ENCODE assay signal across 8 cellular contexts in the genomic region with DNA sequence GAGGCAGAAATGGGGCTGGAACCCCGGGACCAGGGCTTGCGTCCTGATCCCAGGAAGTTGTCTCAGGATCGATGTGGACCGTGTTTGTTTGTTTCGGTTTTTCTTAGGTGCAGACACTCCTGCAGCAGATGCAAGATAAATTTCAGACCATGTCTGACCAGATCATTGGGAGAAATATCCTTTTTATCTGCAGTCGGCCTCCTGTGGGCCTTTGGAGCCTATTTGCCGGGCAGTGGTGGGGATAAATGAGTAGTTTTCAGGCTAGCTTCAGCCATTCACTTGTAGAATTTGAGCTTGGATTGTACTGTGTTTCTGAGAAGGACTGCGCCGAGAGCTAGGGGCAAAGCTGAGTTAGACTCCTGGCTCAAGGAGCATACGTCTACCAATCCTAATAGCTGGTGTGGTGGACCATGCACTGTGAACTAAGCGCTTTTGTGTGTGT. TPM values are rescaled to one million over a fixed set of nuclear protein-coding genes. Genes with fewer than 3 reads are reported as not detected.
DNase-seq lines count a peak whose midpoint lies in the region; ATAC-seq and TF ChIP-seq lines count a peak whose summit lies in the region.

No MANE protein-coding gene starts in this region.

- no peak for TF ChIP-seq EP300 in neural cell (conservative IDR thresholded peaks at IDR 0.05; ENCODE audit: poor library complexity, severe bottlenecking)

- H2AFZ ChIP-seq in neural cell (ENCODE audit: low read depth, low read length) = peak overlapping the region; percentile 62

- peak overlapping the region; percentile 97 to 99 (median 99) for H3K4me3 Mint-ChIP-seq in CD4-positive, CD25-positive, alpha-beta regulatory T cell

- peaks cover 30% of the 10 kb centered on the region for H3K36me3 Mint-ChIP-seq in CD4-positive, CD25-positive, alpha-beta regulatory T cell

- H3K27ac ChIP-seq in CD4-positive, CD25-positive, alpha-beta regulatory T cell (ENCODE audit: insufficient read depth, low read length, poor library complexity, severe bottlenecking) = peak overlapping the region; percentile 73
- H3K27ac ChIP-seq in ectodermal cell (ENCODE audit: insufficient read depth, low read depth, low read length, poor library complexity, severe bottlenecking) (no peak overlapping the region), neural cell (ENCODE audit: low read length) (peak overlapping the region; percentile 54)

- peak overlapping the region; percentile 88 for H3K9ac ChIP-seq in neural cell (ENCODE audit: low read length)

- DNase-seq in CD4-positive, CD25-positive, alpha-beta regulatory T cell = no peak
- DNase-seq in MG63 = no peak
- DNase-seq in SKM-1 treated with dmso at 0.1 percent for 144 hours (lab: John Stamatoyannopoulos, UW; ENCODE audit: unreplicated experiment) = no peak

- H3K27me3 Mint-ChIP-seq in CD4-positive, CD25-positive, alpha-beta regulatory T cell = peaks cover 14% of the 10 kb centered on the region

- no peaks in the 10 kb centered on the region for H3F3A ChIP-seq in neural cell (ENCODE audit: insufficient read depth, low read length, poor library complexity, severe bottlenecking)

- no peaks in the 10 kb centered on the region for H3K9me3 ChIP-seq in CD4-positive, CD25-positive, alpha-beta regulatory T cell (ENCODE audit: control insufficient read depth in 2 of 2, low read length in 2 of 2)
- H3K9me3 ChIP-seq in MG63 (no peaks in the 10 kb centered on the region), ectodermal cell (ENCODE audit: control insufficient read depth, low read length) (no peaks in the 10 kb centered on the region), neural cell (ENCODE audit: low read length) (no peaks in the 10 kb centered on the region)

- H3K4me1 Mint-ChIP-seq in CD4-positive, CD25-positive, alpha-beta regulatory T cell = peaks cover 0 to 50% (median 35%) of the 10 kb centered on the region in 4 donors

- no peaks in the 10 kb centered on the region for H3K27me3 ChIP-seq in CD4-positive, CD25-positive, alpha-beta regulatory T cell (ENCODE audit: control insufficient read depth, insufficient read depth, low read length)
- H3K27me3 ChIP-seq in MG63 (no peaks in the 10 kb centered on the region), ectodermal cell (ENCODE audit: control insufficient read depth, insufficient read depth, low read length, poor library complexity, severe bottlenecking) (no peaks in the 10 kb centered on the region), neural cell (ENCODE audit: insufficient read depth, low read depth, low read length) (no peaks in the 10 kb centered on the region)

- peaks cover 30% of the 10 kb centered on the region for H3K36me3 ChIP-seq in CD4-positive, CD25-positive, alpha-beta regulatory T cell (ENCODE audit: control insufficient read depth, insufficient read depth, low read length)
- H3K36me3 ChIP-seq in MG63 (peaks cover 17% of the 10 kb centered on the region), ectodermal cell (ENCODE audit: control insufficient read depth, insufficient read depth, low read length) (peaks cover 4% of the 10 kb centered on the region), neural cell (ENCODE audit: insufficient read depth, low read length) (no peaks in the 10 kb centered on the region)

- H3K9me3 Mint-ChIP-seq in CD4-positive, CD25-positive, alpha-beta regulatory T cell = peaks cover 0 to 1% (median 0%) of the 10 kb centered on the region in 7 donors

- peaks cover 21% of the 10 kb centered on the region for H3K4me1 ChIP-seq in CD4-positive, CD25-positive, alpha-beta regulatory T cell (ENCODE audit: control insufficient read depth, insufficient read depth, low read length, poor library complexity, severe bottlenecking)
- peaks cover 8% of the 10 kb centered on the region for H3K4me1 ChIP-seq in ectodermal cell (ENCODE audit: control insufficient read depth, insufficient read depth, low read length)

- no peaks in the 10 kb centered on the region for H3K9me2 ChIP-seq in neural cell (ENCODE audit: insufficient read depth, low read length)

- H3K27ac Mint-ChIP-seq in CD4-positive, CD25-positive, alpha-beta regulatory T cell = peak overlapping the region; percentile 14 to 94 (median 92)

- H3K4me2 ChIP-seq in neural cell (ENCODE audit: low read length) = peak overlapping the region; percentile 62

- no peak for ATAC-seq in CD4-positive, CD25-positive, alpha-beta regulatory T cell (ENCODE audit: low read depth in 2 of 2)
- no peak for ATAC-seq in activated CD4-positive, CD25-positive, alpha-beta regulatory T cell treated with anti-CD3 and anti-CD28 coated beads, Interleukin-2, amount 50 U/mL, for 24 hours
- ATAC-seq in GM18868 (IDR thresholded peaks at IDR 0.05; ENCODE audit: unreplicated experiment) (no peak), HG03196 (IDR thresholded peaks at IDR 0.05; ENCODE audit: unreplicated experiment) (no peak)

- H4K20me1 ChIP-seq in neural cell (ENCODE audit: insufficient read depth) = no peaks in the 10 kb centered on the region

- H3K4me3 ChIP-seq in CD4-positive, CD25-positive, alpha-beta regulatory T cell (ENCODE audit: low read depth, low read length) = peak overlapping the region; percentile 85
- peak overlapping the region; percentile 72 for H3K4me3 ChIP-seq in MG63
- peak overlapping the region; percentile 66 for H3K4me3 ChIP-seq in ectodermal cell (ENCODE audit: insufficient read depth, low read depth, low read length)
- peak overlapping the region; percentile 78 for H3K4me3 ChIP-seq in neural cell (ENCODE audit: low read length)

- peaks cover 28% of the 10 kb centered on the region for H3K79me2 ChIP-seq in neural cell (replicated peaks; ENCODE audit: insufficient read depth, low read length)

- no peak for TF ChIP-seq CTCF in neural cell (IDR thresholded peaks at IDR 0.05; ENCODE audit: poor library complexity, severe bottlenecking)

- TF ChIP-seq RAD21 in neural cell (conservative IDR thresholded peaks at IDR 0.05) = no peak

- WGBS in ectodermal cell, 2 experiments = 37 to 39% methylated on average over 11 of the region's 11 CpGs

TF ChIP-seq in neural cell, 6 proteins besides CTCF, POLR2A, EP300 and RAD21:
- TF ChIP-seq POLR2AphosphoS5 (IDR thresholded peaks at IDR 0.05) = no peak
- TF ChIP-seq TAF1 (IDR thresholded peaks at IDR 0.05; ENCODE audit: low read depth) = no peak
- TF ChIP-seq, protein P1, sequence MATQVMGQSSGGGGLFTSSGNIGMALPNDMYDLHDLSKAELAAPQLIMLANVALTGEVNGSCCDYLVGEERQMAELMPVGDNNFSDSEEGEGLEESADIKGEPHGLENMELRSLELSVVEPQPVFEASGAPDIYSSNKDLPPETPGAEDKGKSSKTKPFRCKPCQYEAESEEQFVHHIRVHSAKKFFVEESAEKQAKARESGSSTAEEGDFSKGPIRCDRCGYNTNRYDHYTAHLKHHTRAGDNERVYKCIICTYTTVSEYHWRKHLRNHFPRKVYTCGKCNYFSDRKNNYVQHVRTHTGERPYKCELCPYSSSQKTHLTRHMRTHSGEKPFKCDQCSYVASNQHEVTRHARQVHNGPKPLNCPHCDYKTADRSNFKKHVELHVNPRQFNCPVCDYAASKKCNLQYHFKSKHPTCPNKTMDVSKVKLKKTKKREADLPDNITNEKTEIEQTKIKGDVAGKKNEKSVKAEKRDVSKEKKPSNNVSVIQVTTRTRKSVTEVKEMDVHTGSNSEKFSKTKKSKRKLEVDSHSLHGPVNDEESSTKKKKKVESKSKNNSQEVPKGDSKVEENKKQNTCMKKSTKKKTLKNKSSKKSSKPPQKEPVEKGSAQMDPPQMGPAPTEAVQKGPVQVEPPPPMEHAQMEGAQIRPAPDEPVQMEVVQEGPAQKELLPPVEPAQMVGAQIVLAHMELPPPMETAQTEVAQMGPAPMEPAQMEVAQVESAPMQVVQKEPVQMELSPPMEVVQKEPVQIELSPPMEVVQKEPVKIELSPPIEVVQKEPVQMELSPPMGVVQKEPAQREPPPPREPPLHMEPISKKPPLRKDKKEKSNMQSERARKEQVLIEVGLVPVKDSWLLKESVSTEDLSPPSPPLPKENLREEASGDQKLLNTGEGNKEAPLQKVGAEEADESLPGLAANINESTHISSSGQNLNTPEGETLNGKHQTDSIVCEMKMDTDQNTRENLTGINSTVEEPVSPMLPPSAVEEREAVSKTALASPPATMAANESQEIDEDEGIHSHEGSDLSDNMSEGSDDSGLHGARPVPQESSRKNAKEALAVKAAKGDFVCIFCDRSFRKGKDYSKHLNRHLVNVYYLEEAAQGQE (IDR thresholded peaks at IDR 0.05; ENCODE audit: borderline replicate concordance) = no peak
- no peak for TF ChIP-seq MXI1 (conservative IDR thresholded peaks at IDR 0.05; ENCODE audit: poor library complexity, severe bottlenecking)
- TF ChIP-seq SMC3 (conservative IDR thresholded peaks at IDR 0.05; ENCODE audit: poor library complexity) = peak; percentile 8

RNA-seq across cellular contexts. Expression of gene HSBP1, which starts 0.8 kb away (rescaled TPM):
- total RNA-seq in CD4-positive, CD25-positive, alpha-beta regulatory T cell = 26.7 TPM
- polyA plus RNA-seq in CD4-positive, CD25-positive, alpha-beta regulatory T cell = 10 to 100 TPM; 25.1 to 53.0 (median 38.3) TPM
- total RNA-seq in MG63 (2014; rRNA removed; shearing (Covaris generic); ENCODE audit: low replicate concordance) = 32.8 and 110 TPM in 2 replicates
- polyA plus RNA-seq in ectodermal cell (2013, experiment 1 of 4) = 208 TPM
- 204 TPM for polyA plus RNA-seq in ectodermal cell (2013, experiment 2 of 4)
- 177 TPM for polyA plus RNA-seq in ectodermal cell (2013, experiment 3 of 4)
- 218 TPM for polyA plus RNA-seq in ectodermal cell (2013, experiment 4 of 4)
- polyA plus RNA-seq in neural cell = 158 and 184 TPM in 2 replicates
- 89.8 and 96.3 TPM in 2 replicates for polyA minus RNA-seq in neural cell
